In the genomic region with DNA sequence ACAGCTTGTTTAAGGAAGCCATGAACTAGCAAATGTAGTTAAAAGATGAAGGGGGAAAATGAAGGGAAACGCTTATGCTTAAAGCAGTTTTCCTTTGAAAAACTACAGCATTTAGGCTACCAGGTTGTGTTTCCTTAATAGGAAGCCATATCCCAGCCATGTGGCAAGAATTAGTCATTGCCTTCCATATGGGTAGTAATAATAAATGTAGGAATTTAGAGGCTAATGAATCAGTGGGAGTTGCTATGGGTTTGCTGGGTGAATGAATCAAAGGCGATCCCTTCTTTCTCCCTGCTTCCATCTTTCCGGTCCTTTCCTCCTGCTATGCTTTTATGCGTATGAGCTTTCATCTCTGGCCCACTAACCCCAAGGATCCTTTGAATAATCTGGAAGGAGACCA, we compare ENCODE assay signal across 15 cellular contexts.
A peak's percentile ranks its signal among the peaks of the same experiment; 100 is the strongest.
DNase-seq lines count a peak whose midpoint lies in the region; ATAC-seq and TF ChIP-seq lines count a peak whose summit lies in the region.
"Had no signal": no experiment of that assay in that cellular context is flagged by ENCODE, and none has a peak within 500 bp of the region (broad histone marks: within the 10 kb centered on the region; RNA-seq: fewer than 3 reads in every experiment).

No MANE protein-coding gene starts in this region.

- H3K36me3 Mint-ChIP-seq in neural crest cell (ENCODE audit: low read depth) (no peaks in the 10 kb centered on the region), CD14-positive monocyte (no peaks in the 10 kb centered on the region)
- H3K36me3 Mint-ChIP-seq in activated naive CD4-positive, alpha-beta T cell treated with anti-CD3 and anti-CD28 coated beads for 36 hours (ENCODE audit: low read depth) = no peaks in the 10 kb centered on the region
- H3K36me3 Mint-ChIP-seq: CD4-positive, CD25-positive, alpha-beta regulatory T cell; WTC11 had no signal

- no peak overlapping the region for H3K4me3 Mint-ChIP-seq in neural crest cell
- no peak overlapping the region for H3K4me3 Mint-ChIP-seq in CD14-positive monocyte
- no peak overlapping the region for H3K4me3 Mint-ChIP-seq in activated naive CD4-positive, alpha-beta T cell treated with anti-CD3 and anti-CD28 coated beads for 36 hours
- H3K4me3 Mint-ChIP-seq: CD4-positive, CD25-positive, alpha-beta regulatory T cell; WTC11 had no signal

- peak overlapping the region; percentile 51 to 78 (median 68) for H3K27ac ChIP-seq in esophagus muscularis mucosa (replicated peaks in 1 of 4)
- H3K27ac ChIP-seq: ascending aorta had no signal

- 91% methylated on average over 4 of the region's 4 CpGs for WGBS in esophagus muscularis mucosa

- H3K27ac Mint-ChIP-seq in neural crest cell (ENCODE audit: unreplicated experiment) (peak overlapping the region; percentile 43), CD14-positive monocyte (no peak overlapping the region)
- H3K27ac Mint-ChIP-seq in activated naive CD4-positive, alpha-beta T cell treated with anti-CD3 and anti-CD28 coated beads for 36 hours = no peak overlapping the region
- H3K27ac Mint-ChIP-seq: WTC11 had no signal

- H3K4me1 Mint-ChIP-seq in neural crest cell (peaks cover 57% of the 10 kb centered on the region), CD14-positive monocyte (no peaks in the 10 kb centered on the region)
- H3K4me1 Mint-ChIP-seq in activated naive CD4-positive, alpha-beta T cell treated with anti-CD3 and anti-CD28 coated beads for 36 hours (ENCODE audit: low read depth) = no peaks in the 10 kb centered on the region
- H3K4me1 Mint-ChIP-seq: CD4-positive, CD25-positive, alpha-beta regulatory T cell had no signal

- peaks cover 16 to 59% (median 53%) of the 10 kb centered on the region in 4 donors for H3K4me1 ChIP-seq in esophagus muscularis mucosa

- H3K27me3 ChIP-seq in esophagus muscularis mucosa = no peaks in the 10 kb centered on the region
- H3K27me3 ChIP-seq: ascending aorta had no signal

- no peak for TF ChIP-seq POLR2A in esophagus muscularis mucosa (IDR thresholded peaks at IDR 0.05; ENCODE audit: low read depth)

- H3K36me3 ChIP-seq in esophagus muscularis mucosa = no peaks in the 10 kb centered on the region
- H3K36me3 ChIP-seq: ascending aorta had no signal

- H3K9me3 ChIP-seq in esophagus muscularis mucosa = no peaks in the 10 kb centered on the region
- H3K9me3 ChIP-seq: ascending aorta had no signal

- H3K27me3 Mint-ChIP-seq in neural crest cell (ENCODE audit: low read depth) = no peaks in the 10 kb centered on the region
- peaks cover 0 to 2% (median 1%) of the 10 kb centered on the region in 3 donors for H3K27me3 Mint-ChIP-seq in CD14-positive monocyte (ENCODE audit: low read depth in 3 of 3)
- no peaks in the 10 kb centered on the region for H3K27me3 Mint-ChIP-seq in activated naive CD4-positive, alpha-beta T cell treated with anti-CD3 and anti-CD28 coated beads for 36 hours (ENCODE audit: low read depth)
- H3K27me3 Mint-ChIP-seq: CD4-positive, CD25-positive, alpha-beta regulatory T cell had no signal

- DNase-seq in AG10803 (ENCODE audit: low read depth) = peak; percentile 82
- peak; percentile 79 for DNase-seq in RPMI7951 (ENCODE audit: low read depth)
- no peak for DNase-seq in esophagus muscularis mucosa (ENCODE audit: extremely low spot score)
- DNase-seq in neural crest cell (ENCODE audit: low read depth, low spot score) = no peak
- no peak for DNase-seq in CD14-positive monocyte (ENCODE audit: low spot score)
- DNase-seq in activated naive CD4-positive, alpha-beta T cell treated with anti-CD3 and anti-CD28 coated beads for 36 hours = no peak
- DNase-seq in Ammon's horn (ENCODE audit: low spot score) = no peak
- DNase-seq: CD4-positive, CD25-positive, alpha-beta regulatory T cell; foreskin melanocyte; posterior cingulate gyrus; SHP77 treated with DMSO at 0.1 percent for 48 hours had no signal

- TF ChIP-seq CTCF in AG10803 (conservative IDR thresholded peaks at IDR 0.05; ENCODE audit: low read length) (no peak), esophagus muscularis mucosa (IDR thresholded peaks at IDR 0.05) (no peak), neural crest cell (conservative IDR thresholded peaks at IDR 0.05) (no peak), CD14-positive monocyte (IDR thresholded peaks at IDR 0.05) (no peak)

- no peak for ATAC-seq in GM19324 (IDR thresholded peaks at IDR 0.05; ENCODE audit: low FRiP score, unreplicated experiment)
- ATAC-seq: left lobe of liver, WTC11 had no signal

- H3K9me3 Mint-ChIP-seq in neural crest cell (no peaks in the 10 kb centered on the region), CD14-positive monocyte (peaks cover 0 to 4% (median 0%) of the 10 kb centered on the region in 7 donors)
- H3K9me3 Mint-ChIP-seq in activated naive CD4-positive, alpha-beta T cell treated with anti-CD3 and anti-CD28 coated beads for 36 hours = no peaks in the 10 kb centered on the region
- H3K9me3 Mint-ChIP-seq: CD4-positive, CD25-positive, alpha-beta regulatory T cell; WTC11 had no signal

- no peak for TF ChIP-seq EP300 in esophagus muscularis mucosa (IDR thresholded peaks at IDR 0.05)

- CTCF ChIA-PET in activated naive CD4-positive, alpha-beta T cell treated with anti-CD3 and anti-CD28 coated beads for 36 hours (lab: Charles Lee) = no interaction called here

- intact Hi-C loops in esophagus muscularis mucosa (cut with DNase I) (no loop called here), CD14-positive monocyte (cut with micrococcal nuclease) (no loop called here)
- intact Hi-C loops in activated naive CD4-positive, alpha-beta T cell treated with anti-CD3 and anti-CD28 coated beads for 36 hours (cut with micrococcal nuclease) = no loop called here

- H3K4me3 ChIP-seq in AG10803 (ENCODE audit: low read length) (no peak overlapping the region), esophagus muscularis mucosa (no peak overlapping the region)
- H3K4me3 ChIP-seq: ascending aorta had no signal

Comparison
In these comparisons a context has a peak if more than half of its experiments do, and no peak if none do; other contexts are left out.
1. DNase-seq: peak in AG10803 (single experiment) and RPMI7951 (single experiment); none in esophagus muscularis mucosa (single experiment), neural crest cell (single experiment), CD14-positive monocyte (single experiment), activated naive CD4-positive, alpha-beta T cell treated with anti-CD3 and anti-CD28 coated beads for 36 hours (single experiment) and Ammon's horn (single experiment).